28 cellular contexts compared by ENCODE assay signal in the genomic region with DNA sequence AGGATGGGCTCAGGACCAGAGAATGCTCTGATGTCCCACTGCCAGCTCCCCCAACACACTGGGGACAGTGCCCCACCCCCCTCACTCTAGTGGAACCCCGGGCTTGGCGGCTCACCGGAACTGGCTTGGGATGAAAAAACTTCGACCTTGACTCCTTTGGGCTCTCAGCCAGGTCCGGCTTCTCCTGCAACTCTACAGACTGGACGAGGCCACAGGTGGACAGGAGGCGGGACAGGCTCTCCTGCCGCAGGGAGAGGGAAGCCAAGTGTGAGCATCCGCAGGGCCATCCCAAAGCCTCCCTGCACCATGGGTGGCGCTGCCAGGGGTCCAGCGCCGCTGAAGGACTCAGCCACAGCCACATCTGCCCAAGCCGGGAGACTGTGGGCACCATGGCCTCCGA. TPM values are rescaled to one million over a fixed set of nuclear protein-coding genes. Genes with fewer than 3 reads are reported as not detected.
"Had no signal": no experiment of that assay in that cellular context is flagged by ENCODE, and none has a peak within 500 bp of the region (broad histone marks: within the 10 kb centered on the region; RNA-seq: fewer than 3 reads in every experiment).

No MANE protein-coding gene starts in this region.

- H3K27ac ChIP-seq: colonic mucosa, dorsolateral prefrontal cortex, esophagus muscularis mucosa, hepatocyte, left ventricle myocardium inferior, neutrophil, parathyroid adenoma, upper lobe of left lung had no signal

- H3K4me3 ChIP-seq: colonic mucosa, dorsolateral prefrontal cortex, esophagus muscularis mucosa, hepatocyte, left ventricle myocardium inferior, upper lobe of left lung had no signal

- H3K9me3 Mint-ChIP-seq: activated B cell treated with CpG ODN at 0.5 μM for 24 hours; activated CD4-positive, alpha-beta memory T cell treated with anti-CD3 and anti-CD28 coated beads for 36 hours; activated naive CD4-positive, alpha-beta T cell treated with anti-CD3 and anti-CD28 coated beads, Interleukin-2, amount 50 U/mL, for 72 hours; activated T-helper 1 cell treated with anti-CD3 and anti-CD28 coated beads, Interleukin-12 subunit alpha, Interleukin-12 subunit beta, Interleukin-2, Interleukin-4 antibody, amounts not matched to agents 30 ng/mL and 10 ng/mL and 1 ng/mL, durations not matched to agents 14 hours and 24 hours and 36 hours; effector memory CD8-positive, alpha-beta T cell; immature natural killer cell; natural killer cell treated with Interleukin-12 subunit alpha and Interleukin-12 subunit beta and Interleukin-15 and Interleukin-18, amount 100 ng/mL, for 72 hours; stimulated activated naive CD8-positive, alpha-beta T cell treated with anti-CD3 and anti-CD28 coated beads, Interleukin-15, amount 100 ng/mL, for 72 hours; T-helper 1 cell treated with Interleukin-12 subunit alpha and Interleukin-12 subunit beta and Interleukin-4 antibody, amounts not matched to agents 30 μg/mL and 1 μg/mL, for 36 hours had no signal

- DNase-seq: activated B cell treated with CpG ODN at 0.5 μM for 24 hours; activated CD4-positive, alpha-beta memory T cell treated with anti-CD3 and anti-CD28 coated beads for 36 hours; activated CD4-positive, alpha-beta T cell treated with anti-CD3 and anti-CD28 coated beads for 4 hours; activated gamma-delta T cell; amniotic stem cell; colonic mucosa; dorsolateral prefrontal cortex; effector memory CD8-positive, alpha-beta T cell; glutamatergic neuron; immature natural killer cell; kidney glomerular epithelial cell; left ventricle myocardium inferior; mammary epithelial cell; midbrain; stimulated activated CD4-positive, alpha-beta T cell treated with anti-CD3 and anti-CD28 coated beads, Interleukin-1b, Interleukin-23, amount 100 ng/mL, for 48 hours; stimulated activated naive CD8-positive, alpha-beta T cell treated with anti-CD3 and anti-CD28 coated beads, Interleukin-15, amount 100 ng/mL, for 72 hours; T1000; upper lobe of left lung had no signal

- H3K27me3 Mint-ChIP-seq: activated B cell treated with CpG ODN at 0.5 μM for 24 hours; activated CD4-positive, alpha-beta memory T cell treated with anti-CD3 and anti-CD28 coated beads for 36 hours; effector memory CD8-positive, alpha-beta T cell; natural killer cell treated with Interleukin-12 subunit alpha and Interleukin-12 subunit beta and Interleukin-15 and Interleukin-18, amount 100 ng/mL, for 72 hours; stimulated activated naive CD8-positive, alpha-beta T cell treated with anti-CD3 and anti-CD28 coated beads, Interleukin-15, amount 100 ng/mL, for 72 hours had no signal

- FAIRE-seq: frontal cortex had no signal

- H3K36me3 ChIP-seq: colonic mucosa had no signal

- H3K4me3 Mint-ChIP-seq: activated B cell treated with CpG ODN at 0.5 μM for 24 hours; activated CD4-positive, alpha-beta memory T cell treated with anti-CD3 and anti-CD28 coated beads for 36 hours; activated T-helper 1 cell treated with anti-CD3 and anti-CD28 coated beads, Interleukin-12 subunit alpha, Interleukin-12 subunit beta, Interleukin-2, Interleukin-4 antibody, amounts not matched to agents 30 ng/mL and 10 ng/mL and 1 ng/mL, durations not matched to agents 14 hours and 24 hours and 36 hours; effector memory CD8-positive, alpha-beta T cell; natural killer cell treated with Interleukin-12 subunit alpha and Interleukin-12 subunit beta and Interleukin-15 and Interleukin-18, amount 100 ng/mL, for 72 hours; stimulated activated naive CD8-positive, alpha-beta T cell treated with anti-CD3 and anti-CD28 coated beads, Interleukin-15, amount 100 ng/mL, for 72 hours; T-helper 1 cell treated with Interleukin-12 subunit alpha and Interleukin-12 subunit beta and Interleukin-4 antibody, amounts not matched to agents 30 μg/mL and 1 μg/mL, for 36 hours had no signal

- H3K4me2 ChIP-seq: hepatocyte had no signal

- H3K27me3 ChIP-seq: colonic mucosa, dorsolateral prefrontal cortex, esophagus muscularis mucosa, hepatocyte, neutrophil, upper lobe of left lung had no signal

- H3K36me3 Mint-ChIP-seq: immature natural killer cell had no signal

- H3K27ac Mint-ChIP-seq: activated B cell treated with CpG ODN at 0.5 μM for 24 hours; activated CD4-positive, alpha-beta memory T cell treated with anti-CD3 and anti-CD28 coated beads for 36 hours; activated T-helper 1 cell treated with anti-CD3 and anti-CD28 coated beads, Interleukin-12 subunit alpha, Interleukin-12 subunit beta, Interleukin-2, Interleukin-4 antibody, amounts not matched to agents 30 ng/mL and 10 ng/mL and 1 ng/mL, durations not matched to agents 14 hours and 24 hours and 36 hours; immature natural killer cell; natural killer cell treated with Interleukin-12 subunit alpha and Interleukin-12 subunit beta and Interleukin-15 and Interleukin-18, amount 100 ng/mL, for 72 hours; T-helper 1 cell treated with Interleukin-12 subunit alpha and Interleukin-12 subunit beta and Interleukin-4 antibody, amounts not matched to agents 30 μg/mL and 1 μg/mL, for 36 hours had no signal

- H3K9me3 ChIP-seq: colonic mucosa, esophagus muscularis mucosa, left ventricle myocardium inferior, neutrophil, upper lobe of left lung had no signal

- H3K79me2 ChIP-seq: parathyroid adenoma had no signal

- H2AFZ ChIP-seq: hepatocyte, parathyroid adenoma had no signal

- H3K9ac ChIP-seq: parathyroid adenoma had no signal

- ATAC-seq: activated naive CD4-positive, alpha-beta T cell treated with anti-CD3 and anti-CD28 coated beads, Interleukin-2, amount 50 U/mL, for 72 hours; effector memory CD8-positive, alpha-beta T cell; natural killer cell treated with Interleukin-12 subunit alpha and Interleukin-12 subunit beta and Interleukin-15 and Interleukin-18, amount 100 ng/mL, for 72 hours; right cardiac atrium; stimulated activated naive CD8-positive, alpha-beta T cell treated with anti-CD3 and anti-CD28 coated beads, Interleukin-15, amount 100 ng/mL, for 72 hours had no signal

RNA-seq across cellular contexts. Expression of gene SERHL2, which starts 37.9 kb away (rescaled TPM):
- total RNA-seq: natural killer cell treated with Interleukin-12 subunit alpha and Interleukin-12 subunit beta and Interleukin-15 and Interleukin-18, amount 100 ng/mL, for 72 hours had no signal
